In genomic region chr16:2210386-2211365, GRCh38 we compare ENCODE assay signal across 1 cellular context.
TF ChIP-seq lines count a peak whose summit lies in the region.

Gene BRICD5 (minus strand): TSS chr16:2210863. CDS start chr16:2210833, 30 bp downstream.

TF ChIP-seq in neural cell, 6 proteins besides CTCF, POLR2A, EP300 and RAD21:
- TF ChIP-seq REST (IDR thresholded peaks at IDR 0.05; ENCODE audit: borderline replicate concordance) (no peak), SMC3 (conservative IDR thresholded peaks at IDR 0.05; ENCODE audit: poor library complexity) (no peak), POLR2AphosphoS5 (IDR thresholded peaks at IDR 0.05) (no peak), EZH2 (IDR thresholded peaks at IDR 0.05; ENCODE audit: borderline replicate concordance, insufficient read depth, low read length, poor library complexity, severe bottlenecking) (no peak), MXI1 (conservative IDR thresholded peaks at IDR 0.05; ENCODE audit: poor library complexity, severe bottlenecking) (no peak), TAF1 (IDR thresholded peaks at IDR 0.05; ENCODE audit: low read depth) (no peak)
